Comparison of ENCODE assay signal across 28 cellular contexts in genomic region chr15:87827126-87827525, GRCh38.
DNase-seq lines count a peak whose midpoint lies in the region; ATAC-seq and TF ChIP-seq lines count a peak whose summit lies in the region.
"Had no signal": no experiment of that assay in that cellular context is flagged by ENCODE, and none has a peak within 500 bp of the region (broad histone marks: within the 10 kb centered on the region; RNA-seq: fewer than 3 reads in every experiment).

No MANE protein-coding gene starts in this region.

- in situ Hi-C loops in ACHN (cut with HindIII; ENCODE audit: low pct_ligation_motif_present, low pct_unique_long_range_greater_than_20kb, low sequenced_read_pairs): no loop called here
- in situ Hi-C loops in astrocyte of the spinal cord (cut with HindIII; ENCODE audit: low sequenced_read_pairs): no loop called here

- H3K4me1 Mint-ChIP-seq in activated naive CD4-positive, alpha-beta T cell treated with anti-CD3 and anti-CD28 coated beads for 36 hours (ENCODE audit: low read depth): no peaks in the 10 kb centered on the region
- H3K4me1 Mint-ChIP-seq: activated CD4-positive, alpha-beta T cell treated with anti-CD3 and anti-CD28 coated beads, Interleukin-2, amount 10 ng/mL, durations not matched to agents 24 days and 14 days; activated naive CD4-positive, alpha-beta T cell treated with anti-CD3 and anti-CD28 coated beads, Interleukin-2, amount 50 U/mL, for 24 hours; natural killer cell; stimulated activated naive CD8-positive, alpha-beta T cell treated with anti-CD3 and anti-CD28 coated beads, Interleukin-15, amount 100 ng/mL, for 72 hours; T-helper 17 cell had no signal

- H3K27me3 Mint-ChIP-seq in activated naive CD4-positive, alpha-beta T cell treated with anti-CD3 and anti-CD28 coated beads for 36 hours (ENCODE audit: low read depth): no peaks in the 10 kb centered on the region
- H3K27me3 Mint-ChIP-seq: activated CD4-positive, alpha-beta T cell treated with anti-CD3 and anti-CD28 coated beads, Interleukin-2, amount 10 ng/mL, durations not matched to agents 24 days and 14 days; activated naive CD4-positive, alpha-beta T cell treated with anti-CD3 and anti-CD28 coated beads, Interleukin-2, amount 50 U/mL, for 24 hours had no signal

- no peak for TF ChIP-seq CTCF in astrocyte of the spinal cord (IDR thresholded peaks at IDR 0.05; ENCODE audit: low read depth, low read length)
- TF ChIP-seq CTCF in foreskin fibroblast (IDR thresholded peaks at IDR 0.05; ENCODE audit: low read depth, low read length): no peak

- CTCF ChIA-PET in activated naive CD4-positive, alpha-beta T cell treated with anti-CD3 and anti-CD28 coated beads for 36 hours (lab: Charles Lee): no interaction called here

- no peaks in the 10 kb centered on the region for H3K36me3 Mint-ChIP-seq in activated naive CD4-positive, alpha-beta T cell treated with anti-CD3 and anti-CD28 coated beads for 36 hours (ENCODE audit: low read depth)
- H3K36me3 Mint-ChIP-seq: activated naive CD4-positive, alpha-beta T cell treated with anti-CD3 and anti-CD28 coated beads, Interleukin-2, amount 50 U/mL, for 24 hours; natural killer cell had no signal

- H3K4me3 Mint-ChIP-seq in activated naive CD4-positive, alpha-beta T cell treated with anti-CD3 and anti-CD28 coated beads for 36 hours: no peak overlapping the region
- H3K4me3 Mint-ChIP-seq: activated CD4-positive, alpha-beta T cell treated with anti-CD3 and anti-CD28 coated beads, Interleukin-2, amount 10 ng/mL, durations not matched to agents 24 days and 14 days; activated naive CD4-positive, alpha-beta T cell treated with anti-CD3 and anti-CD28 coated beads, Interleukin-2, amount 50 U/mL, for 24 hours; activated T-helper 1 cell treated with anti-CD3 and anti-CD28 coated beads, Interleukin-12 subunit alpha, Interleukin-12 subunit beta, Interleukin-2, Interleukin-4 antibody, amounts not matched to agents 30 ng/mL and 10 ng/mL and 1 ng/mL, durations not matched to agents 14 hours and 24 hours and 36 hours; natural killer cell; stimulated activated naive CD8-positive, alpha-beta T cell treated with anti-CD3 and anti-CD28 coated beads, Interleukin-15, amount 100 ng/mL, for 72 hours; T-helper 17 cell had no signal

- no peak overlapping the region for H3K4me3 ChIP-seq in astrocyte of the spinal cord (ENCODE audit: low read depth, low read length)
- no peak overlapping the region for H3K4me3 ChIP-seq in foreskin fibroblast (ENCODE audit: low read depth in 1 of 2, low read length in 2 of 2)
- H3K4me3 ChIP-seq: ascending aorta, BLaER1, heart right ventricle, left ventricle myocardium inferior, right atrium auricular region, SK-N-MC, tibial artery had no signal

- DNase-seq in ACHN: peak; percentile 13
- peak; percentile 43 for DNase-seq in HT1080 (ENCODE audit: low read depth)
- DNase-seq in astrocyte of the spinal cord (ENCODE audit: low read depth, low spot score): peak; percentile 49
- DNase-seq in foreskin fibroblast: peak; percentile 32 to 37
- no peak for DNase-seq in NCI-H1105 treated with DMSO at 0.1 percent for 48 hours (lab: John Stamatoyannopoulos, UW)
- DNase-seq in activated naive CD4-positive, alpha-beta T cell treated with anti-CD3 and anti-CD28 coated beads for 36 hours: no peak
- no peak for DNase-seq in COR-L47 (lab: John Stamatoyannopoulos, UW)
- DNase-seq: activated CD4-positive, alpha-beta T cell treated with anti-CD3 and anti-CD28 coated beads, Interleukin-2, amount 10 ng/mL, durations not matched to agents 24 days and 14 days; effector memory CD4-positive, alpha-beta T cell; heart right ventricle; KG1; left ventricle myocardium inferior; midbrain; natural killer cell; NCI-H187 treated with DMSO at 0.1 percent for 48 hours; NCI-H345; NCI-H774; stimulated activated CD4-positive, alpha-beta T cell treated with anti-CD3 and anti-CD28 coated beads, Interleukin-4, amount 100 ng/mL, for 4 hours; stimulated activated naive CD8-positive, alpha-beta T cell treated with anti-CD3 and anti-CD28 coated beads, Interleukin-15, amount 100 ng/mL, for 72 hours; T-helper 17 cell; tibial artery had no signal

- H3K9me3 Mint-ChIP-seq in activated naive CD4-positive, alpha-beta T cell treated with anti-CD3 and anti-CD28 coated beads for 36 hours: no peaks in the 10 kb centered on the region
- H3K9me3 Mint-ChIP-seq: activated naive CD4-positive, alpha-beta T cell treated with anti-CD3 and anti-CD28 coated beads, Interleukin-2, amount 50 U/mL, for 24 hours; activated T-helper 1 cell treated with anti-CD3 and anti-CD28 coated beads, Interleukin-12 subunit alpha, Interleukin-12 subunit beta, Interleukin-2, Interleukin-4 antibody, amounts not matched to agents 30 ng/mL and 10 ng/mL and 1 ng/mL, durations not matched to agents 14 hours and 24 hours and 36 hours had no signal

- H3K27ac Mint-ChIP-seq in activated naive CD4-positive, alpha-beta T cell treated with anti-CD3 and anti-CD28 coated beads for 36 hours: no peak overlapping the region
- H3K27ac Mint-ChIP-seq: activated CD4-positive, alpha-beta T cell treated with anti-CD3 and anti-CD28 coated beads, Interleukin-2, amount 10 ng/mL, durations not matched to agents 24 days and 14 days; activated naive CD4-positive, alpha-beta T cell treated with anti-CD3 and anti-CD28 coated beads, Interleukin-2, amount 50 U/mL, for 24 hours; activated T-helper 1 cell treated with anti-CD3 and anti-CD28 coated beads, Interleukin-12 subunit alpha, Interleukin-12 subunit beta, Interleukin-2, Interleukin-4 antibody, amounts not matched to agents 30 ng/mL and 10 ng/mL and 1 ng/mL, durations not matched to agents 14 hours and 24 hours and 36 hours; natural killer cell; stimulated activated naive CD8-positive, alpha-beta T cell treated with anti-CD3 and anti-CD28 coated beads, Interleukin-15, amount 100 ng/mL, for 72 hours; T-helper 17 cell had no signal

- ATAC-seq in HG03175 (IDR thresholded peaks at IDR 0.05; ENCODE audit: unreplicated experiment): no peak
- ATAC-seq: heart right ventricle; natural killer cell; stimulated activated naive CD8-positive, alpha-beta T cell treated with anti-CD3 and anti-CD28 coated beads, Interleukin-15, amount 100 ng/mL, for 72 hours; T-helper 17 cell had no signal

- intact Hi-C loops in activated naive CD4-positive, alpha-beta T cell treated with anti-CD3 and anti-CD28 coated beads for 36 hours (cut with micrococcal nuclease): no loop called here

Comparison
In these comparisons a context has a peak if more than half of its experiments do, and no peak if none do; other contexts are left out.
1. DNase-seq: peak in ACHN (single experiment), HT1080 (single experiment), astrocyte of the spinal cord (single experiment) and foreskin fibroblast (2 of 2); none in NCI-H1105 treated with DMSO at 0.1 percent for 48 hours (single experiment), activated naive CD4-positive, alpha-beta T cell treated with anti-CD3 and anti-CD28 coated beads for 36 hours (single experiment) and COR-L47 (single experiment).